ENCODE assay signal across 6 cellular contexts in genomic region chr19:54137913-54138776, GRCh38. TPM values are rescaled to one million over a fixed set of nuclear protein-coding genes. Genes with fewer than 3 reads are reported as not detected.
DNase-seq lines count a peak whose midpoint lies in the region; TF ChIP-seq lines count a peak whose summit lies in the region.

No MANE protein-coding gene starts in this region.

- no peak overlapping the region for H2AFZ ChIP-seq in ACC112 (ENCODE audit: low read length, unreplicated experiment)

- H3K79me2 ChIP-seq in ACC112 (ENCODE audit: control insufficient read depth, insufficient read depth, low read length, unreplicated experiment), result peaks cover 47% of the 10 kb centered on the region

- H3K27ac ChIP-seq in ACC112 (ENCODE audit: low read depth, low read length), result peak overlapping the region; percentile 77
- H3K27ac ChIP-seq in ectodermal cell (ENCODE audit: insufficient read depth, low read depth, low read length, poor library complexity, severe bottlenecking), result peak overlapping the region; percentile 93

- DNase-seq in NCI-H2227 treated with DMSO at 0.1 percent for 48 hours (lab: John Stamatoyannopoulos, UW) (peak; percentile 13), retinal pigment epithelial cell (ENCODE audit: low read depth) (no peak), NOMO-1 treated with DMSO at 0.1 percent for 48 hours (lab: John Stamatoyannopoulos, UW; ENCODE audit: unreplicated experiment) (no peak), dedifferentiated amniotic fluid mesenchymal stem cell (ENCODE audit: extremely low spot score) (no peak)

- peak overlapping the region; percentile 93 for H3K4me3 ChIP-seq in ACC112 (ENCODE audit: low read depth, low read length)
- H3K4me3 ChIP-seq in ectodermal cell (ENCODE audit: insufficient read depth, low read depth, low read length), result peak overlapping the region; percentile 84
- H3K4me3 ChIP-seq in retinal pigment epithelial cell (ENCODE audit: low read length), result peak overlapping the region; percentile 72

- H3K9me3 ChIP-seq in ectodermal cell (ENCODE audit: control insufficient read depth, low read length), result peaks cover 2% of the 10 kb centered on the region

- no peaks in the 10 kb centered on the region for H3K4me1 ChIP-seq in ACC112 (ENCODE audit: control insufficient read depth, insufficient read depth, low read length, unreplicated experiment)
- peaks cover 19% of the 10 kb centered on the region for H3K4me1 ChIP-seq in ectodermal cell (ENCODE audit: control insufficient read depth, insufficient read depth, low read length)

- no peaks in the 10 kb centered on the region for H3K27me3 ChIP-seq in ACC112 (ENCODE audit: insufficient read depth, low read length)
- H3K27me3 ChIP-seq in ectodermal cell (ENCODE audit: control insufficient read depth, insufficient read depth, low read length, poor library complexity, severe bottlenecking), result peaks cover 10% of the 10 kb centered on the region

- H3K36me3 ChIP-seq in ACC112 (ENCODE audit: insufficient read depth, low read length) (0 out of 2 replicates have a peak, but pooled peaks cover 2% of the 10 kb centered on the region), ectodermal cell (ENCODE audit: control insufficient read depth, insufficient read depth, low read length) (peaks cover 5% of the 10 kb centered on the region)

- peak; percentile 12 for TF ChIP-seq CTCF in retinal pigment epithelial cell (conservative IDR thresholded peaks at IDR 0.05; ENCODE audit: low read depth, low read length)

- 1% methylated on average over 90 of the region's 90 CpGs for WGBS in ectodermal cell, 2 experiments

RNA-seq across cellular contexts. Expression of gene CNOT3, which starts 0.6 kb away (rescaled TPM):
- 87.1 TPM for polyA plus RNA-seq in ectodermal cell (2013, experiment 1 of 4)
- polyA plus RNA-seq in ectodermal cell (2013, experiment 2 of 4), result 90.4 TPM
- 66.2 TPM for polyA plus RNA-seq in ectodermal cell (2013, experiment 3 of 4)
- 77.8 TPM for polyA plus RNA-seq in ectodermal cell (2013, experiment 4 of 4)

RNA-seq across cellular contexts. Expression of gene LENG1, which starts 21.4 kb away (rescaled TPM):
- 4.3 TPM for polyA plus RNA-seq in ectodermal cell (2013, experiment 1 of 4)
- polyA plus RNA-seq in ectodermal cell (2013, experiment 2 of 4), result 4.0 TPM
- 5.6 TPM for polyA plus RNA-seq in ectodermal cell (2013, experiment 3 of 4)
- 4.3 TPM for polyA plus RNA-seq in ectodermal cell (2013, experiment 4 of 4)

RNA-seq across cellular contexts. Expression of gene PRPF31, which starts 22.6 kb away (rescaled TPM):
- 73.3 TPM for polyA plus RNA-seq in ectodermal cell (2013, experiment 1 of 4)
- polyA plus RNA-seq in ectodermal cell (2013, experiment 2 of 4), result 75.3 TPM
- 55.2 TPM for polyA plus RNA-seq in ectodermal cell (2013, experiment 3 of 4)
- 61.6 TPM for polyA plus RNA-seq in ectodermal cell (2013, experiment 4 of 4)

RNA-seq across cellular contexts. Expression of gene TFPT, which starts 22.7 kb away (rescaled TPM):
- polyA plus RNA-seq in ectodermal cell (2013, experiment 1 of 4), result 21.7 TPM
- polyA plus RNA-seq in ectodermal cell (2013, experiment 2 of 4), result 21.9 TPM
- 17.7 TPM for polyA plus RNA-seq in ectodermal cell (2013, experiment 3 of 4)
- polyA plus RNA-seq in ectodermal cell (2013, experiment 4 of 4), result 19.1 TPM

RNA-seq across cellular contexts. Expression of gene TMC4, which starts 34.8 kb away (rescaled TPM):
- polyA plus RNA-seq in ectodermal cell (2013, experiment 1 of 4), result not detected
- 0.41 TPM for polyA plus RNA-seq in ectodermal cell (2013, experiment 2 of 4)
- 0.96 TPM for polyA plus RNA-seq in ectodermal cell (2013, experiment 3 of 4)
- 0.61 TPM for polyA plus RNA-seq in ectodermal cell (2013, experiment 4 of 4)
